ENCODE assay signal across 9 cellular contexts in genomic region chr22:50189184-50189848, GRCh38. TPM values are rescaled to one million over a fixed set of nuclear protein-coding genes. Genes with fewer than 3 reads are reported as not detected.
A peak's percentile ranks its signal among the peaks of the same experiment; 100 is the strongest.
DNase-seq lines count a peak whose midpoint lies in the region; ATAC-seq, FAIRE-seq and TF ChIP-seq lines count a peak whose summit lies in the region.
"Had no signal": no experiment of that assay in that cellular context is flagged by ENCODE, and none has a peak within 500 bp of the region (broad histone marks: within the 10 kb centered on the region; RNA-seq: fewer than 3 reads in every experiment).

No MANE protein-coding gene starts in this region.

- H3K4me3 ChIP-seq in PC-9 = peak overlapping the region; percentile 49; the same call in 1 of the 2 replicates
- no peak overlapping the region for H3K4me3 ChIP-seq in gastroesophageal sphincter
- H3K4me3 ChIP-seq in sigmoid colon = no peak overlapping the region
- no peak overlapping the region for H3K4me3 ChIP-seq in GM23338

- no peak overlapping the region for H3K4me3 Mint-ChIP-seq in GM23338

- ATAC-seq in gastroesophageal sphincter = no peak
- no peak for ATAC-seq in GM19463 (IDR thresholded peaks at IDR 0.05; ENCODE audit: unreplicated experiment)
- no peak for ATAC-seq in GM23338
- no peak for ATAC-seq in HG02973 (IDR thresholded peaks at IDR 0.05; ENCODE audit: unreplicated experiment)
- no peak for ATAC-seq in GM21825 (IDR thresholded peaks at IDR 0.05; ENCODE audit: unreplicated experiment)

- TF ChIP-seq POLR2A in GM12891 (IDR thresholded peaks at IDR 0.05; ENCODE audit: low read depth, low read length) (0 out of 2 replicates have a peak, but pooled peaks have one; percentile 34), gastroesophageal sphincter (IDR thresholded peaks at IDR 0.05) (no peak), sigmoid colon (IDR thresholded peaks at IDR 0.05) (no peak)

- TF ChIP-seq CTCF in PC-9 (conservative IDR thresholded peaks at IDR 0.05) (no peak), gastroesophageal sphincter (IDR thresholded peaks at IDR 0.05) (no peak), sigmoid colon (IDR thresholded peaks at IDR 0.05) (no peak), GM23338 (conservative IDR thresholded peaks at IDR 0.05; ENCODE audit: low read depth in 2 of 2) (no peak)

- H3K4me1 ChIP-seq in PC-9 (replicated peaks; ENCODE audit: insufficient read depth) = peaks cover 40% of the 10 kb centered on the region
- peaks cover 0 to 81% (median 34%) of the 10 kb centered on the region in 3 donors for H3K4me1 ChIP-seq in gastroesophageal sphincter
- peaks cover 0 to 61% (median 50%) of the 10 kb centered on the region in 4 donors for H3K4me1 ChIP-seq in sigmoid colon
- H3K4me1 ChIP-seq in GM23338 (ENCODE audit: insufficient read depth) = peaks cover 10% of the 10 kb centered on the region

- H3K79me2 ChIP-seq in PC-9 (ENCODE audit: low read depth) = peaks cover 69% of the 10 kb centered on the region
- peaks cover 44% of the 10 kb centered on the region for H3K79me2 ChIP-seq in GM23338 (replicated peaks; ENCODE audit: insufficient read depth)

- H2AFZ ChIP-seq in PC-9 (no peak overlapping the region), GM23338 (no peak overlapping the region)

- H3K9me2 ChIP-seq in PC-9 (ENCODE audit: insufficient read depth) (no peaks in the 10 kb centered on the region), GM23338 (ENCODE audit: insufficient read depth) (no peaks in the 10 kb centered on the region)

- H3K27ac ChIP-seq in PC-9 (peak overlapping the region; percentile 67; the same call in 1 of the 2 replicates), gastroesophageal sphincter (peak overlapping the region in 3 of 4 donors; percentile 76 to 83 (median 78)), sigmoid colon (peak overlapping the region; percentile 63 to 82 (median 78)), GM23338 (ENCODE audit: low read depth) (no peak overlapping the region)

- TF ChIP-seq EP300 in gastroesophageal sphincter (IDR thresholded peaks at IDR 0.05) (no peak), sigmoid colon (IDR thresholded peaks at IDR 0.05) (no peak)

- H3K27me3 Mint-ChIP-seq in GM23338 (ENCODE audit: insufficient read depth, low read depth, poor library complexity) = peaks cover 15% of the 10 kb centered on the region

- H3K4me2 ChIP-seq in PC-9 (peak overlapping the region; percentile 73), GM23338 (no peak overlapping the region)

- CTCF ChIA-PET in PC-9 (lab: Charles Lee) = interaction anchor here (1.3 kb wide), 1 partner anchor 41 kb away, joined by 5 read pairs; no protein-coding TSS in a partner anchor

- WGBS in gastroesophageal sphincter (ENCODE audit: low coverage in 1 of 2), 2 donors = 70 to 93% methylated on average over 2 to 3 of the region's 20 CpGs
- WGBS in sigmoid colon, 2 donors = 48 to 65% methylated on average over 20 of the region's 20 CpGs

- no peaks in the 10 kb centered on the region for H3K27me3 ChIP-seq in PC-9 (ENCODE audit: insufficient read depth, low read depth)
- no peaks in the 10 kb centered on the region for H3K27me3 ChIP-seq in gastroesophageal sphincter
- H3K27me3 ChIP-seq in sigmoid colon = no peaks in the 10 kb centered on the region
- 0 out of 2 replicates have a peak, but pooled peaks cover 4% of the 10 kb centered on the region for H3K27me3 ChIP-seq in GM23338 (ENCODE audit: insufficient read depth)

- peaks cover 17% of the 10 kb centered on the region for H3K4me1 Mint-ChIP-seq in GM23338

- DNase-seq in GM12891 (ENCODE audit: insufficient read length, low spot score) (no peak), PC-9 (no peak), sigmoid colon (no peak), GM23338 (ENCODE audit: low spot score) (no peak)

- H3F3A ChIP-seq in PC-9 (ENCODE audit: insufficient read depth, low read depth) (peaks cover 17% of the 10 kb centered on the region; the same call in 1 of the 2 replicates), GM23338 (replicated peaks; ENCODE audit: low read depth) (0 out of 2 replicates have a peak, but pooled peaks cover 2% of the 10 kb centered on the region)

- H3K9me3 ChIP-seq in PC-9 (ENCODE audit: insufficient read depth, low read depth) = no peaks in the 10 kb centered on the region
- H3K9me3 ChIP-seq in gastroesophageal sphincter = no peaks in the 10 kb centered on the region
- H3K9me3 ChIP-seq in sigmoid colon = no peaks in the 10 kb centered on the region

- no TSS peak for BruUV-seq in PC-9 (replicated peaks; lab: Mats Ljungman, UMichigan)

- intact Hi-C loops in PC-9 (cut with micrococcal nuclease; ENCODE audit: unreplicated experiment) = no loop called here
- intact Hi-C loops in sigmoid colon (cut with DNase I) = loop anchor here (10.0 kb wide), 2 partner anchors 225 to 265 kb away; partner anchors contain the start of gene PIM3

- POLR2A ChIA-PET in PC-9 (lab: Charles Lee; ENCODE audit: unreplicated experiment) = interaction anchor here (0.6 kb wide), 1 partner anchor 28 kb away, joined by 6 read pairs; no protein-coding TSS in a partner anchor

- no peak overlapping the region for H3K27ac Mint-ChIP-seq in GM23338

- peaks cover 67% of the 10 kb centered on the region for H4K20me1 ChIP-seq in PC-9 (ENCODE audit: insufficient read depth)
- H4K20me1 ChIP-seq in GM23338 (replicated peaks; ENCODE audit: insufficient read depth) = peaks cover 16% of the 10 kb centered on the region; the same call in 1 of the 2 replicates

- peaks cover 4% of the 10 kb centered on the region; the same call in 1 of the 3 replicates for H3K36me3 Mint-ChIP-seq in GM23338 (ENCODE audit: low read depth)

- H3K9me3 Mint-ChIP-seq in GM23338 = no peaks in the 10 kb centered on the region
- H3K9me3 Mint-ChIP-seq: neural crest cell had no signal

- H3K36me3 ChIP-seq in PC-9 (ENCODE audit: low read depth) = peaks cover 19% of the 10 kb centered on the region; the same call in 1 of the 2 replicates
- H3K36me3 ChIP-seq in gastroesophageal sphincter = peaks cover 0 to 15% of the 10 kb centered on the region in 2 donors
- peaks cover 0 to 13% (median 6%) of the 10 kb centered on the region in 4 donors for H3K36me3 ChIP-seq in sigmoid colon
- H3K36me3 ChIP-seq in GM23338 (ENCODE audit: insufficient read depth) = no peaks in the 10 kb centered on the region

- peak; percentile 57 for FAIRE-seq in GM12891 (lab: Jason Lieb, UNC)

TF ChIP-seq in GM12891, 5 proteins besides CTCF, POLR2A, EP300 and RAD21:
- no peak for TF ChIP-seq PAX5 (IDR thresholded peaks at IDR 0.05; ENCODE audit: insufficient read depth, low read length, severe bottlenecking)
- TF ChIP-seq POLR2AphosphoS5 (IDR thresholded peaks at IDR 0.05; ENCODE audit: low read depth, low read length) = no peak
- no peak for TF ChIP-seq TAF1 (IDR thresholded peaks at IDR 0.05; ENCODE audit: low read depth, low read length)
- no peak for TF ChIP-seq POU2F2 (IDR thresholded peaks at IDR 0.05; ENCODE audit: low read depth, low read length)
- no peak for TF ChIP-seq SPI1 (IDR thresholded peaks at IDR 0.05; ENCODE audit: low read depth, low read length)

TF ChIP-seq in GM23338, 12 proteins besides CTCF, POLR2A, EP300 and RAD21 (continues in another document):
- TF ChIP-seq JUNB (IDR thresholded peaks at IDR 0.05; ENCODE audit: unreplicated experiment) (no peak), ZNF331 (CRISPR knock-in tag; IDR thresholded peaks at IDR 0.05; ENCODE audit: low read depth) (no peak)

RNA-seq across cellular contexts. Expression of gene TRABD, which starts 3.6 kb away (rescaled TPM):
- 53.0 TPM for polyA plus RNA-seq in GM12891 (2012; ENCODE audit: low read depth, missing spikeins)
- total RNA-seq in PC-9 (2021) (68.2 and 78.8 TPM in 2 replicates), gastroesophageal sphincter (10 to 100 TPM; 15.7 to 22.0 (median 19.0) TPM), sigmoid colon (10 to 100 TPM; 14.2 to 21.4 (median 18.2) TPM)
- polyA plus RNA-seq in sigmoid colon (10 to 100 TPM; 24.6 to 88.1 (median 31.7) TPM), GM23338 (2016; fragmentation: Nextera tagmentation; extraction: Ambion mirVana) (40.8 and 44.1 TPM in 2 replicates)
- 58.6 and 66.1 TPM in 2 replicates for total RNA-seq in GM23338 (2014; rRNA removed; shearing (Covaris generic))

RNA-seq across cellular contexts. Expression of gene SELENOO, which starts 11.5 kb away (rescaled TPM):
- 10.4 TPM for polyA plus RNA-seq in GM12891 (2012; ENCODE audit: low read depth, missing spikeins)
- 27.4 and 36.2 TPM in 2 replicates for total RNA-seq in PC-9 (2021)
- 10 to 100 TPM; 19.9 to 42.6 (median 27.3) TPM for total RNA-seq in gastroesophageal sphincter
- total RNA-seq in sigmoid colon = 10 to 100 TPM; 17.5 to 30.2 (median 22.3) TPM
- 10 to 100 TPM; 10.2 to 26.5 (median 15.7) TPM for polyA plus RNA-seq in sigmoid colon
- 16.9 and 21.3 TPM in 2 replicates for total RNA-seq in GM23338 (2014; rRNA removed; shearing (Covaris generic))
- 6.8 and 8.6 TPM in 2 replicates for polyA plus RNA-seq in GM23338 (2016; fragmentation: Nextera tagmentation; extraction: Ambion mirVana)

RNA-seq across cellular contexts. Expression of gene PANX2, which starts 18.8 kb away (rescaled TPM):
- polyA plus RNA-seq in GM12891 (2012; ENCODE audit: low read depth, missing spikeins) = 0.67 TPM
- 46.3 and 51.7 TPM in 2 replicates for total RNA-seq in PC-9 (2021)
- total RNA-seq in gastroesophageal sphincter = under 1 TPM in 2 of 4 donors, not detected in 2; 0.13 to 0.46 TPM
- total RNA-seq in sigmoid colon = 1 to 10 TPM in 1 of 4 donors, under 1 TPM in 2, not detected in 1; 0.27 to 3.0 (median 0.36) TPM
- under 1 TPM in 2 of 3 donors, not detected in 1; 0.17 to 0.60 TPM for polyA plus RNA-seq in sigmoid colon
- total RNA-seq in GM23338 (2014; rRNA removed; shearing (Covaris generic)) = 5.1 and 5.9 TPM in 2 replicates
- 2.6 and 2.8 TPM in 2 replicates for polyA plus RNA-seq in GM23338 (2016; fragmentation: Nextera tagmentation; extraction: Ambion mirVana)

RNA-seq across cellular contexts. Expression of gene TUBGCP6, which starts 55.5 kb away (rescaled TPM):
- 25.2 TPM for polyA plus RNA-seq in GM12891 (2012; ENCODE audit: low read depth, missing spikeins)
- 31.3 and 34.8 TPM in 2 replicates for total RNA-seq in PC-9 (2021)
- 10 to 100 TPM; 26.1 to 48.3 (median 37.4) TPM for total RNA-seq in gastroesophageal sphincter
- 10 to 100 TPM; 23.5 to 67.0 (median 28.2) TPM for total RNA-seq in sigmoid colon
- polyA plus RNA-seq in sigmoid colon = 10 to 100 TPM in 1 of 3 donors, 1 to 10 TPM in 2; 4.6 to 33.4 (median 4.8) TPM
- total RNA-seq in GM23338 (2014; rRNA removed; shearing (Covaris generic)) = 32.7 and 47.1 TPM in 2 replicates
- 18.6 TPM in 2 replicates for polyA plus RNA-seq in GM23338 (2016; fragmentation: Nextera tagmentation; extraction: Ambion mirVana)
